In genomic region chr6:79630883-79631799, GRCh38 we compare ENCODE assay signal across 8 cellular contexts. TPM values are rescaled to one million over a fixed set of nuclear protein-coding genes. Genes with fewer than 3 reads are reported as not detected.
A peak's percentile ranks its signal among the peaks of the same experiment; 100 is the strongest.
DNase-seq lines count a peak whose midpoint lies in the region; ATAC-seq, FAIRE-seq and TF ChIP-seq lines count a peak whose summit lies in the region.

Gene SH3BGRL2, plus strand, starts transcription at chr6:79631329. Its CDS starts 133 bp downstream, at chr6:79631462.

- in situ Hi-C loops in KBM-7 (cut with MboI; ENCODE audit: low pct_unique_long_range_greater_than_20kb, low sequenced_read_pairs) = no loop called here

- no peak for FAIRE-seq in bronchial epithelial cell (lab: Jason Lieb, UNC)

- ATAC-seq in GM21381 (IDR thresholded peaks at IDR 0.05; ENCODE audit: unreplicated experiment) = peak; percentile 63

- H3K36me3 ChIP-seq in bronchial epithelial cell (ENCODE audit: control insufficient read depth, insufficient read depth, low read length) = no peaks in the 10 kb centered on the region

- no peak for TF ChIP-seq CTCF in bronchial epithelial cell (IDR thresholded peaks at IDR 0.05; ENCODE audit: insufficient read depth, low read length, severe bottlenecking)

- H3K27me3 ChIP-seq in bronchial epithelial cell (ENCODE audit: control insufficient read depth, insufficient read depth, low read length) = no peaks in the 10 kb centered on the region

- H3K4me3 ChIP-seq in bronchial epithelial cell (ENCODE audit: low read depth, low read length) = peak within 1 kb of the TSS; percentile 90
- peak within 1 kb of the TSS; percentile 82 for H3K4me3 ChIP-seq in iPS-11a (ENCODE audit: low read depth, low read length)

- peak; percentile 60 for DNase-seq in COLO829 (ENCODE audit: low spot score)
- peak; percentile 61 for DNase-seq in KBM-7
- DNase-seq in SK-N-DZ (ENCODE audit: low spot score) = peak; percentile 88
- peak; percentile 39 for DNase-seq in bronchial epithelial cell (ENCODE audit: low read depth)
- peak; percentile 48 for DNase-seq in putamen (ENCODE audit: low spot score)
- DNase-seq in effector CD4-positive, alpha-beta T cell = no peak

RNA-seq across cellular contexts. Expression of gene SH3BGRL2, which starts in this region (rescaled TPM):
- polyA plus RNA-seq in SK-N-DZ (2014; cell fraction: cytosol; rRNA removed) = 16.0 and 18.1 TPM in 2 replicates
- 9.7 and 12.4 TPM in 2 replicates for polyA plus RNA-seq in SK-N-DZ (2014; cell fraction: nucleus; rRNA removed)
- total RNA-seq in bronchial epithelial cell = 15.0 and 30.6 TPM in 2 replicates
